8 cellular contexts compared by ENCODE assay signal in the genomic region with DNA sequence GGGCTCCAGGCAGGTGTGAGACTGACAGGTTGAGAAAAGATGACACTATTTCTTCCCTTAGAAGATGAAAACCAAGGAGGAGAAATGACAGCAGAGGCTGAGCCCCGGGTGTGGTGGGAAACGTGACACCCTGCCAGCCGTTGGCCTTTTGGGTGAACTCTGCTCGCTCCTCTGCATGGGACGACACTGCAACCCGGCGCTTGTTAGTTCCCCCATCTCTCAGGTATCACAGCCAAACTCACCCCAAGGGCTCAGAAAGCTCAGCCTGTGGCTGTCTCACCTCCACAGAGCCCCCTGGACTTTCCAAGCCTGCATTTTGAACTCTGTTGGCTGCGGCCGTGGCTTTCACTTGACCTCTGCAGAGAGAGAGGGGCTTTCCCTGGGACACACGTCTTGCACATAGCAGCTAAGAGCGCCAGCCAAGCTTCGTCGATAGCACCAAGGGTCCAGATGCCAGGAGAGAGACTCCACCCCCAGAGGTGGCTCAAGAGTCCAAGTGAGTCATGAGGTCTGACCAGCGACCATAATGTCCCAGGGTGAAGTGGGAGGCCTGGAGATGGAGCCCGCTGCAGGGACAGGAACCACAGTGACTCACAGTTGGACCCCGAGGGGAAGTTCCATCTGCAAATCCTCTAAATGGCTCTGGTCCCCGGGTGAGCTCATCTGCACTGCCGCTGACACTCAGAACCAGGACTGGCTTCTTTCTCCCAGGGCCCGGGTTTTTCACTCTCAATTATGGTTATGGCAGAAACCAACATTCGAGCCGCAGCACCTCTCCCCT.
DNase-seq lines count a peak whose midpoint lies in the region; ATAC-seq and TF ChIP-seq lines count a peak whose summit lies in the region.

No MANE protein-coding gene starts in this region.

- H2BK5ac ChIP-seq in IMR-90 (ENCODE audit: low read depth, low read length, poor library complexity, severe bottlenecking) = peak overlapping the region; percentile 81

- H3K9me1 ChIP-seq in IMR-90 (ENCODE audit: insufficient read depth, low read length) = peaks cover 31% of the 10 kb centered on the region

- H4K5ac ChIP-seq in IMR-90 (ENCODE audit: low read depth, low read length) = no peak overlapping the region

- POLR2A ChIA-PET in IMR-90 (lab: Charles Lee; ENCODE audit: unreplicated experiment) = no interaction called here

- no peak overlapping the region for H3K9ac ChIP-seq in IMR-90 (ENCODE audit: low read depth, low read length)

- TF ChIP-seq POLR2A in IMR-90 (IDR thresholded peaks at IDR 0.05; ENCODE audit: low read depth, low read length) (no peak), body of pancreas (IDR thresholded peaks at IDR 0.05) (no peak)

- no peaks in the 10 kb centered on the region for H4K20me1 ChIP-seq in IMR-90 (ENCODE audit: insufficient read depth, low read length)

- H3K27me3 ChIP-seq in IMR-90 (ENCODE audit: control insufficient read depth, insufficient read depth, low read length) = no peaks in the 10 kb centered on the region
- no peaks in the 10 kb centered on the region for H3K27me3 ChIP-seq in body of pancreas

- peaks cover 8% of the 10 kb centered on the region for H3K4me1 Mint-ChIP-seq in activated CD4-positive, alpha-beta T cell treated with anti-CD3 and anti-CD28 coated beads, Interleukin-2, amount 10 ng/mL, durations not matched to agents 24 days and 14 days

- H3K4me3 Mint-ChIP-seq in activated CD4-positive, alpha-beta T cell treated with anti-CD3 and anti-CD28 coated beads, Interleukin-2, amount 10 ng/mL, durations not matched to agents 24 days and 14 days = no peak overlapping the region

- peak overlapping the region; percentile 80 for H2AFZ ChIP-seq in IMR-90 (replicated peaks; ENCODE audit: low read length, poor library complexity)

- CTCF ChIA-PET in IMR-90 (lab: Yijun Ruan, JAX) = interaction anchor here (0.7 to 1.0 kb wide), 3 partner anchors 16 to 117 kb away, joined by 3 to 4 read pairs (median 3); no protein-coding TSS in a partner anchor

- peak overlapping the region; percentile 78 for H3K4ac ChIP-seq in IMR-90 (ENCODE audit: low read depth, low read length)

- peak overlapping the region; percentile 51 for H2AK9ac ChIP-seq in IMR-90 (replicated peaks; ENCODE audit: low read depth, low read length, poor library complexity)

- peak; percentile 31; the same call in 1 of the 2 replicates for TF ChIP-seq RAD21 in IMR-90 (IDR thresholded peaks at IDR 0.05; ENCODE audit: low read length)

- WGBS in IMR-90 (ENCODE audit: extremely low coverage in 2 of 2, insufficient read length in 1 of 2), 2 experiments = 24% methylated on average over 9 of the region's 21 CpGs; no CpG with 5 or more reads in 1 of the 2 experiments
- 59 to 65% methylated on average over 12 to 21 of the region's 21 CpGs for WGBS in body of pancreas, 2 donors
- WGBS in mesodermal cell (ENCODE audit: insufficient coverage in 2 of 2), 2 experiments = 71 to 80% methylated on average over 18 to 21 of the region's 21 CpGs

- dilution Hi-C loops in IMR-90 (cut with HindIII; ENCODE audit: low sequenced_read_pairs, unreplicated experiment) = no loop called here

- peak; percentile 33 for DNase-seq in activated CD4-positive, alpha-beta T cell treated with anti-CD3 and anti-CD28 coated beads for 48 hours
- DNase-seq in activated CD4-positive, alpha-beta T cell treated with anti-CD3 and anti-CD28 coated beads, Interleukin-2, amount 10 ng/mL, durations not matched to agents 24 days and 14 days = no peak
- DNase-seq in IMR-90 = peak; percentile 92
- DNase-seq in body of pancreas = peak; percentile 41 to 83 (median 61)
- no peak for DNase-seq in NCI-H1105 treated with DMSO at 0.1 percent for 48 hours (lab: John Stamatoyannopoulos, UW)
- no peak for DNase-seq in UCSD-AML1 (lab: John Stamatoyannopoulos, UW; ENCODE audit: unreplicated experiment)

- H3K18ac ChIP-seq in IMR-90 (ENCODE audit: low read depth, low read length) = peak overlapping the region; percentile 27; the same call in 1 of the 2 replicates

- intact Hi-C loops in activated CD4-positive, alpha-beta T cell treated with anti-CD3 and anti-CD28 coated beads, Interleukin-2, amount 10 ng/mL, durations not matched to agents 24 days and 14 days (cut with micrococcal nuclease) = no loop called here
- intact Hi-C loops in IMR-90 (cut with micrococcal nuclease) (loop anchor here (10.0 kb wide), 1 partner anchor 88 kb away; no protein-coding TSS in a partner anchor), body of pancreas (cut with DNase I) (no loop called here)

- in situ Hi-C loops in IMR-90 (cut with MboI; ENCODE audit: low sequenced_read_pairs) = no loop called here

- TF ChIP-seq CTCF in IMR-90 (conservative IDR thresholded peaks at IDR 0.05; ENCODE audit: low read depth, low read length) (no peak), body of pancreas (IDR thresholded peaks at IDR 0.05) (no peak)

- H2BK15ac ChIP-seq in IMR-90 (ENCODE audit: low read depth, low read length) = peak overlapping the region; percentile 72

- H3K79me1 ChIP-seq in IMR-90 (ENCODE audit: low read depth in 1 of 2, low read length in 2 of 2) = peaks cover 10 to 64% of the 10 kb centered on the region in 2 experiments

- peak overlapping the region; percentile 37 to 64 for H4K8ac ChIP-seq in IMR-90 (ENCODE audit: low read depth in 2 of 2, low read length in 2 of 2)

- H3K4me3 ChIP-seq in IMR-90 (ENCODE audit: insufficient read depth, low read depth, low read length) (no peak overlapping the region), body of pancreas (no peak overlapping the region), mesodermal cell (ENCODE audit: extremely low read depth, insufficient read depth, low read length, poor library complexity, severe bottlenecking) (no peak overlapping the region)

- peak overlapping the region; percentile 85; the same call in 1 of the 2 replicates for H3K23ac ChIP-seq in IMR-90 (ENCODE audit: low read depth, low read length)

- H3K4me2 ChIP-seq in IMR-90 (ENCODE audit: low read depth, low read length) = peak overlapping the region; percentile 3; the same call in 1 of the 2 replicates

- H3K9me3 ChIP-seq in IMR-90 (ENCODE audit: control insufficient read depth, insufficient read depth, low read length) = peaks cover 4% of the 10 kb centered on the region
- H3K9me3 ChIP-seq in body of pancreas = no peaks in the 10 kb centered on the region
- peaks cover 13% of the 10 kb centered on the region for H3K9me3 ChIP-seq in mesodermal cell (ENCODE audit: control insufficient read depth, low read length)

- H3K36me3 Mint-ChIP-seq in activated CD4-positive, alpha-beta T cell treated with anti-CD3 and anti-CD28 coated beads, Interleukin-2, amount 10 ng/mL, durations not matched to agents 24 days and 14 days (ENCODE audit: low read depth) = peaks cover 3% of the 10 kb centered on the region

- H3K27ac ChIP-seq in IMR-90 (ENCODE audit: insufficient read depth, low read length) (peak overlapping the region; percentile 42), body of pancreas (peak overlapping the region; percentile 14 to 83 (median 64)), mesodermal cell (ENCODE audit: low read depth, low read length, severe bottlenecking) (peak overlapping the region; percentile 87)

- H3K36me3 ChIP-seq in IMR-90 (ENCODE audit: control insufficient read depth, insufficient read depth, low read length) = no peaks in the 10 kb centered on the region
- no peaks in the 10 kb centered on the region for H3K36me3 ChIP-seq in body of pancreas (replicated peaks in 1 of 2; ENCODE audit: insufficient read depth in 1 of 2, low read depth in 2 of 2)
- peaks cover 14% of the 10 kb centered on the region for H3K36me3 ChIP-seq in mesodermal cell (ENCODE audit: control insufficient read depth, insufficient read depth, low read length)

- H3K4me1 ChIP-seq in IMR-90 (ENCODE audit: control insufficient read depth, insufficient read depth, low read length) (peaks cover 23% of the 10 kb centered on the region), body of pancreas (peaks cover 36% of the 10 kb centered on the region), mesodermal cell (ENCODE audit: control insufficient read depth, insufficient read depth, low read length, poor library complexity, severe bottlenecking) (peaks cover 48% of the 10 kb centered on the region)

- no peak overlapping the region for H3K27ac Mint-ChIP-seq in activated CD4-positive, alpha-beta T cell treated with anti-CD3 and anti-CD28 coated beads, Interleukin-2, amount 10 ng/mL, durations not matched to agents 24 days and 14 days

- no peak overlapping the region for H3K56ac ChIP-seq in IMR-90 (ENCODE audit: extremely low read depth, insufficient read depth, low read length)

- peak overlapping the region; percentile 83 for H2BK20ac ChIP-seq in IMR-90 (ENCODE audit: low read depth, low read length)

- peak overlapping the region; percentile 66 for H2BK120ac ChIP-seq in IMR-90 (ENCODE audit: low read depth, low read length)

- peak; percentile 40 for ATAC-seq in GM21825 (IDR thresholded peaks at IDR 0.05; ENCODE audit: unreplicated experiment)
- ATAC-seq in IMR-90 (ENCODE audit: low read depth) = peak; percentile 80
- peak; percentile 41 for ATAC-seq in body of pancreas

- peak overlapping the region; percentile 88 for H4K91ac ChIP-seq in IMR-90 (ENCODE audit: insufficient read depth, low read depth, low read length)

- peak overlapping the region; percentile 88 for H2AK5ac ChIP-seq in IMR-90 (ENCODE audit: low read depth, low read length)

- BruUV-seq in IMR-90 (replicated peaks; lab: Mats Ljungman, UMichigan) = no TSS peak

- H3K14ac ChIP-seq in IMR-90 (replicated peaks; ENCODE audit: low read depth, low read length) = peak overlapping the region; percentile 85

- no peaks in the 10 kb centered on the region for H3K27me3 Mint-ChIP-seq in activated CD4-positive, alpha-beta T cell treated with anti-CD3 and anti-CD28 coated beads, Interleukin-2, amount 10 ng/mL, durations not matched to agents 24 days and 14 days

- peaks cover 8% of the 10 kb centered on the region for H3K9me3 Mint-ChIP-seq in activated CD4-positive, alpha-beta T cell treated with anti-CD3 and anti-CD28 coated beads, Interleukin-2, amount 10 ng/mL, durations not matched to agents 24 days and 14 days

TF ChIP-seq in IMR-90, 13 proteins besides CTCF, POLR2A, EP300 and RAD21 (continues in another document):
- peak; percentile 92 for TF ChIP-seq FOS (IDR thresholded peaks at IDR 0.05; ENCODE audit: low read depth, low read length)
- TF ChIP-seq MXI1 (IDR thresholded peaks at IDR 0.05; ENCODE audit: borderline replicate concordance, low read depth, low read length) = no peak
- peak; percentile 2; the same call in 1 of the 2 replicates for TF ChIP-seq BHLHE40 (IDR thresholded peaks at IDR 0.05; ENCODE audit: low read depth, low read length)
- TF ChIP-seq CEBPB (IDR thresholded peaks at IDR 0.05; ENCODE audit: low read depth, low read length) = peak; percentile 74
- TF ChIP-seq MAFK (IDR thresholded peaks at IDR 0.05; ENCODE audit: low read depth, low read length) = no peak
- no peak for TF ChIP-seq MAZ (IDR thresholded peaks at IDR 0.05; ENCODE audit: borderline replicate concordance, low read depth, low read length)
- no peak for TF ChIP-seq RFX5 (IDR thresholded peaks at IDR 0.05; ENCODE audit: low read depth, low read length)
- no peak for TF ChIP-seq NFE2L2 (IDR thresholded peaks at IDR 0.05; ENCODE audit: low read depth, low read length)

Comparison
In these comparisons a context has a peak if more than half of its experiments do, and no peak if none do; other contexts are left out.
1. DNase-seq: peak in activated CD4-positive, alpha-beta T cell treated with anti-CD3 and anti-CD28 coated beads for 48 hours (single experiment), IMR-90 (single experiment) and body of pancreas (4 of 4); none in activated CD4-positive, alpha-beta T cell treated with anti-CD3 and anti-CD28 coated beads, Interleukin-2, amount 10 ng/mL, durations not matched to agents 24 days and 14 days (single experiment), NCI-H1105 treated with DMSO at 0.1 percent for 48 hours (single experiment) and UCSD-AML1 (single experiment).
2. Peak in every context shown above with its lines, with median percentiles within 50 percentile points of each other: ATAC-seq and H3K27ac ChIP-seq.